Comparison of ENCODE assay signal across 18 cellular contexts in the genomic region with DNA sequence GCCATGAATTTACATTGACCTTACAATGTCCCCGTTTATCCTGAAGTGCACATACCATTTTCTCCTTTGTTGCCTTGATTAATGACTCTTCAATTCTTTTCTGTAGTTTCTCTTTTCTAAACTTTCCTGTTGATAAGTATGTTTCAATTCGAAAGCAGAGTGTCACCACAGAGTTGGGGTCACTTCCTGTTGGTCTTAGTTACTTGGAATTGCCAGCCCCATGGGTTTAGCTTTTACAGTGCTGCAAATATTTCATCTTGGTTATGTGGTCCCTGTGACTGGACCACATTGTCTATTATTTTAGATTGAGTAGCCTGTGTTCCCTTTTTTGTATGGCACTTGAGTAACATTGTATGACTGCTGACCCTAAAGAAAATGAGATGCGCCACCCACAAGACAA.
A peak's percentile ranks its signal among the peaks of the same experiment; 100 is the strongest.
DNase-seq lines count a peak whose midpoint lies in the region; ATAC-seq and TF ChIP-seq lines count a peak whose summit lies in the region.
"Had no signal": no experiment of that assay in that cellular context is flagged by ENCODE, and none has a peak within 500 bp of the region (broad histone marks: within the 10 kb centered on the region; RNA-seq: fewer than 3 reads in every experiment).

No MANE protein-coding gene starts in this region.

- H3K4me1 ChIP-seq in GM23338 (ENCODE audit: insufficient read depth), result no peaks in the 10 kb centered on the region
- H3K4me1 ChIP-seq: colonic mucosa, gastrocnemius medialis had no signal

- no peaks in the 10 kb centered on the region for H3K79me2 ChIP-seq in GM23338 (replicated peaks; ENCODE audit: insufficient read depth)

- no peak overlapping the region for H3K27ac ChIP-seq in GM23338 (ENCODE audit: low read depth)
- H3K27ac ChIP-seq: colonic mucosa, gastrocnemius medialis, KMS-11, SK-N-MC had no signal

- no peak for DNase-seq in GM23338 (ENCODE audit: low spot score)
- peak; percentile 8 for DNase-seq in astrocyte of the hippocampus (ENCODE audit: low read depth, low spot score)
- no peak for DNase-seq in DMS79 (lab: John Stamatoyannopoulos, UW)
- no peak for DNase-seq in stimulated activated CD4-positive, alpha-beta T cell treated with anti-CD3 and anti-CD28 coated beads, Interleukin-4, amount 100 ng/mL, for 4 hours
- no peak for DNase-seq in activated naive CD4-positive, alpha-beta T cell (lab: John Stamatoyannopoulos, UW)
- DNase-seq in stimulated activated naive CD8-positive, alpha-beta T cell treated with anti-CD3 and anti-CD28 coated beads, Interleukin-15, amount 100 ng/mL, for 72 hours, result no peak
- DNase-seq: activated CD4-positive, alpha-beta T cell treated with anti-CD3 and anti-CD28 coated beads for 4 hours; activated naive CD4-positive, alpha-beta T cell treated with Interleukin-2 at 50 U/mL for 16 hours; colonic mucosa; gastrocnemius medialis; GOT3; left colon; nucleus accumbens had no signal

- H3F3A ChIP-seq in GM23338 (replicated peaks; ENCODE audit: low read depth), result no peaks in the 10 kb centered on the region

- no peak overlapping the region for H3K4me3 Mint-ChIP-seq in GM23338
- H3K4me3 Mint-ChIP-seq in stimulated activated naive CD8-positive, alpha-beta T cell treated with anti-CD3 and anti-CD28 coated beads, Interleukin-15, amount 100 ng/mL, for 72 hours, result no peak overlapping the region
- H3K4me3 Mint-ChIP-seq: B cell had no signal

- peak overlapping the region; percentile 73; the same call in 1 of the 2 replicates for H3K27ac Mint-ChIP-seq in GM23338
- no peak overlapping the region for H3K27ac Mint-ChIP-seq in stimulated activated naive CD8-positive, alpha-beta T cell treated with anti-CD3 and anti-CD28 coated beads, Interleukin-15, amount 100 ng/mL, for 72 hours
- H3K27ac Mint-ChIP-seq: B cell had no signal

- H3K27me3 ChIP-seq in GM23338 (ENCODE audit: insufficient read depth), result no peaks in the 10 kb centered on the region
- H3K27me3 ChIP-seq: colonic mucosa, gastrocnemius medialis had no signal

- no peaks in the 10 kb centered on the region for H3K27me3 Mint-ChIP-seq in GM23338 (ENCODE audit: insufficient read depth, low read depth, poor library complexity)
- H3K27me3 Mint-ChIP-seq in stimulated activated naive CD8-positive, alpha-beta T cell treated with anti-CD3 and anti-CD28 coated beads, Interleukin-15, amount 100 ng/mL, for 72 hours, result no peaks in the 10 kb centered on the region
- H3K27me3 Mint-ChIP-seq: B cell had no signal

- H3K36me3 Mint-ChIP-seq in GM23338 (ENCODE audit: low read depth), result no peaks in the 10 kb centered on the region

- no peaks in the 10 kb centered on the region for H3K9me3 Mint-ChIP-seq in GM23338
- peaks cover 5 to 13% of the 10 kb centered on the region in 2 donors for H3K9me3 Mint-ChIP-seq in stimulated activated naive CD8-positive, alpha-beta T cell treated with anti-CD3 and anti-CD28 coated beads, Interleukin-15, amount 100 ng/mL, for 72 hours

- no peaks in the 10 kb centered on the region for H3K4me1 Mint-ChIP-seq in GM23338
- no peaks in the 10 kb centered on the region for H3K4me1 Mint-ChIP-seq in stimulated activated naive CD8-positive, alpha-beta T cell treated with anti-CD3 and anti-CD28 coated beads, Interleukin-15, amount 100 ng/mL, for 72 hours

- H2AFZ ChIP-seq in GM23338, result peak overlapping the region; percentile 80; the same call in 1 of the 2 replicates

- H3K9me2 ChIP-seq in GM23338 (ENCODE audit: insufficient read depth), result no peaks in the 10 kb centered on the region

- peak; percentile 57 for ATAC-seq in GM18517 (IDR thresholded peaks at IDR 0.05; ENCODE audit: unreplicated experiment)
- no peak for ATAC-seq in GM23338
- ATAC-seq in HG03280 (IDR thresholded peaks at IDR 0.05; ENCODE audit: unreplicated experiment), result peak; percentile 72
- no peak for ATAC-seq in stimulated activated naive CD8-positive, alpha-beta T cell treated with anti-CD3 and anti-CD28 coated beads, Interleukin-15, amount 100 ng/mL, for 72 hours
- ATAC-seq: gastrocnemius medialis, left colon had no signal

- no peak overlapping the region for H3K4me3 ChIP-seq in GM23338
- H3K4me3 ChIP-seq: colonic mucosa, gastrocnemius medialis, SK-N-MC had no signal

- H3K36me3 ChIP-seq in GM23338 (ENCODE audit: insufficient read depth), result no peaks in the 10 kb centered on the region
- H3K36me3 ChIP-seq: colonic mucosa, gastrocnemius medialis had no signal

- no peaks in the 10 kb centered on the region for H4K20me1 ChIP-seq in GM23338 (replicated peaks; ENCODE audit: insufficient read depth)

- TF ChIP-seq CTCF in GM23338 (conservative IDR thresholded peaks at IDR 0.05; ENCODE audit: low read depth in 2 of 2), result no peak

- no peak overlapping the region for H3K4me2 ChIP-seq in GM23338
- H3K4me2 ChIP-seq: KMS-11 had no signal

TF ChIP-seq in GM23338, 12 proteins besides CTCF, POLR2A, EP300 and RAD21 (continues in another document):
- no peak for TF ChIP-seq CREB1 (CRISPR knock-in tag; IDR thresholded peaks at IDR 0.05; ENCODE audit: low read depth)
- TF ChIP-seq, protein P1, sequence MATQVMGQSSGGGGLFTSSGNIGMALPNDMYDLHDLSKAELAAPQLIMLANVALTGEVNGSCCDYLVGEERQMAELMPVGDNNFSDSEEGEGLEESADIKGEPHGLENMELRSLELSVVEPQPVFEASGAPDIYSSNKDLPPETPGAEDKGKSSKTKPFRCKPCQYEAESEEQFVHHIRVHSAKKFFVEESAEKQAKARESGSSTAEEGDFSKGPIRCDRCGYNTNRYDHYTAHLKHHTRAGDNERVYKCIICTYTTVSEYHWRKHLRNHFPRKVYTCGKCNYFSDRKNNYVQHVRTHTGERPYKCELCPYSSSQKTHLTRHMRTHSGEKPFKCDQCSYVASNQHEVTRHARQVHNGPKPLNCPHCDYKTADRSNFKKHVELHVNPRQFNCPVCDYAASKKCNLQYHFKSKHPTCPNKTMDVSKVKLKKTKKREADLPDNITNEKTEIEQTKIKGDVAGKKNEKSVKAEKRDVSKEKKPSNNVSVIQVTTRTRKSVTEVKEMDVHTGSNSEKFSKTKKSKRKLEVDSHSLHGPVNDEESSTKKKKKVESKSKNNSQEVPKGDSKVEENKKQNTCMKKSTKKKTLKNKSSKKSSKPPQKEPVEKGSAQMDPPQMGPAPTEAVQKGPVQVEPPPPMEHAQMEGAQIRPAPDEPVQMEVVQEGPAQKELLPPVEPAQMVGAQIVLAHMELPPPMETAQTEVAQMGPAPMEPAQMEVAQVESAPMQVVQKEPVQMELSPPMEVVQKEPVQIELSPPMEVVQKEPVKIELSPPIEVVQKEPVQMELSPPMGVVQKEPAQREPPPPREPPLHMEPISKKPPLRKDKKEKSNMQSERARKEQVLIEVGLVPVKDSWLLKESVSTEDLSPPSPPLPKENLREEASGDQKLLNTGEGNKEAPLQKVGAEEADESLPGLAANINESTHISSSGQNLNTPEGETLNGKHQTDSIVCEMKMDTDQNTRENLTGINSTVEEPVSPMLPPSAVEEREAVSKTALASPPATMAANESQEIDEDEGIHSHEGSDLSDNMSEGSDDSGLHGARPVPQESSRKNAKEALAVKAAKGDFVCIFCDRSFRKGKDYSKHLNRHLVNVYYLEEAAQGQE (IDR thresholded peaks at IDR 0.05; ENCODE audit: unreplicated experiment), result no peak

Comparison
In these comparisons a context has a peak if more than half of its experiments do, and no peak if none do; other contexts are left out.
1. ATAC-seq: peak in GM18517 (single experiment) and HG03280 (single experiment); none in GM23338 (single experiment) and stimulated activated naive CD8-positive, alpha-beta T cell treated with anti-CD3 and anti-CD28 coated beads, Interleukin-15, amount 100 ng/mL, for 72 hours (single experiment).